ENCODE assay signal across 8 cellular contexts in genomic region chr1:25904942-25905679, GRCh38. TPM values are rescaled to one million over a fixed set of nuclear protein-coding genes. Genes with fewer than 3 reads are reported as not detected.
DNase-seq lines count a peak whose midpoint lies in the region; ATAC-seq and TF ChIP-seq lines count a peak whose summit lies in the region.

No MANE protein-coding gene starts in this region.

- peak overlapping the region; percentile 91 for H3K27ac Mint-ChIP-seq in activated naive CD8-positive, alpha-beta T cell treated with anti-CD3 and anti-CD28 coated beads for 36 hours

- TF ChIP-seq EP300 in ovary (IDR thresholded peaks at IDR 0.05): no peak

- peaks cover 44% of the 10 kb centered on the region for H3K36me3 Mint-ChIP-seq in activated naive CD8-positive, alpha-beta T cell treated with anti-CD3 and anti-CD28 coated beads for 36 hours

- H3K27me3 Mint-ChIP-seq in activated naive CD8-positive, alpha-beta T cell treated with anti-CD3 and anti-CD28 coated beads for 36 hours: no peaks in the 10 kb centered on the region

- H3K4me1 ChIP-seq in ovary (ENCODE audit: insufficient read depth) (no peaks in the 10 kb centered on the region), thymus (ENCODE audit: control insufficient read depth, insufficient read depth, low read length) (peaks cover 25% of the 10 kb centered on the region)

- H3K4me3 Mint-ChIP-seq in activated naive CD8-positive, alpha-beta T cell treated with anti-CD3 and anti-CD28 coated beads for 36 hours: peak overlapping the region; percentile 95

- peak; percentile 77 for ATAC-seq in HG02642 (IDR thresholded peaks at IDR 0.05; ENCODE audit: poor library complexity, unreplicated experiment)

- H3K9me3 Mint-ChIP-seq in activated naive CD8-positive, alpha-beta T cell treated with anti-CD3 and anti-CD28 coated beads for 36 hours: no peaks in the 10 kb centered on the region

- DNase-seq in GM04503 (ENCODE audit: low read depth): peak; percentile 34
- DNase-seq in NCI-H128 (lab: John Stamatoyannopoulos, UW; ENCODE audit: unreplicated experiment): peak; percentile 89
- peak; percentile 85 for DNase-seq in SKM-1 treated with dmso at 0.1 percent for 144 hours (lab: John Stamatoyannopoulos, UW; ENCODE audit: unreplicated experiment)
- peak; percentile 95 for DNase-seq in activated naive CD8-positive, alpha-beta T cell treated with anti-CD3 and anti-CD28 coated beads for 36 hours
- DNase-seq in head of caudate nucleus: peak; percentile 93 to 99 (median 97)
- DNase-seq in ovary: peak; percentile 95 to 99 (median 98)

- H3K27me3 ChIP-seq in ovary (no peaks in the 10 kb centered on the region), thymus (ENCODE audit: control insufficient read depth, insufficient read depth) (no peaks in the 10 kb centered on the region)

- peak overlapping the region; percentile 79 for H3K4me3 ChIP-seq in ovary
- peak overlapping the region; percentile 92 for H3K4me3 ChIP-seq in thymus (ENCODE audit: low read length)

- H3K36me3 ChIP-seq in ovary: no peaks in the 10 kb centered on the region
- peaks cover 19% of the 10 kb centered on the region for H3K36me3 ChIP-seq in thymus (ENCODE audit: control insufficient read depth, insufficient read depth)

- TF ChIP-seq CTCF in ovary (IDR thresholded peaks at IDR 0.05): no peak

- peaks cover 34% of the 10 kb centered on the region for H3K4me1 Mint-ChIP-seq in activated naive CD8-positive, alpha-beta T cell treated with anti-CD3 and anti-CD28 coated beads for 36 hours

- intact Hi-C loops in head of caudate nucleus (cut with DNase I): no loop called here
- intact Hi-C loops in ovary (cut with DNase I): loop anchor here in 1 of 4 donors (5.0 kb wide), 1 partner anchor 92 kb away; the partner anchor contains the start of gene PAFAH2

- WGBS in ovary, 3 donors: 1% methylated on average over 20 to 34 of the region's 34 CpGs
- under 1% methylated on average over 33 of the region's 34 CpGs for WGBS in thymus

- no peak for TF ChIP-seq POLR2A in ovary (IDR thresholded peaks at IDR 0.05)

- H3K27ac ChIP-seq in ovary: peak overlapping the region in 1 of 2 donors; percentile 41
- peak overlapping the region; percentile 78 for H3K27ac ChIP-seq in thymus (ENCODE audit: low read depth)

- no peaks in the 10 kb centered on the region for H3K9me3 ChIP-seq in ovary
- no peaks in the 10 kb centered on the region for H3K9me3 ChIP-seq in thymus (ENCODE audit: control insufficient read depth)

RNA-seq across cellular contexts. Expression of gene STMN1, which starts 1.1 kb away (rescaled TPM):
- total RNA-seq in activated naive CD8-positive, alpha-beta T cell treated with anti-CD3 and anti-CD28 coated beads for 36 hours: 100 to 1,000 TPM; 501 to 504 TPM
- total RNA-seq in ovary: 100 to 1,000 TPM in 5 of 7 donors, 10 to 100 TPM in 2; 59.3 to 224 (median 127) TPM
- polyA plus RNA-seq in ovary: 100 to 1,000 TPM; 220 to 271 TPM
- polyA plus RNA-seq in thymus: 472 TPM

RNA-seq across cellular contexts. Expression of gene PAQR7, which starts 29.6 kb away (rescaled TPM):
- 1 to 10 TPM; 8.6 to 9.2 TPM for total RNA-seq in activated naive CD8-positive, alpha-beta T cell treated with anti-CD3 and anti-CD28 coated beads for 36 hours
- 10 to 100 TPM in 6 of 7 donors, 1 to 10 TPM in 1; 8.6 to 98.1 (median 72.2) TPM for total RNA-seq in ovary
- polyA plus RNA-seq in ovary (10 to 100 TPM; 19.4 to 23.3 TPM), thymus (2.9 TPM)

RNA-seq across cellular contexts. Expression of gene AUNIP, which starts 45.9 kb away (rescaled TPM):
- 10 to 100 TPM; 12.1 to 15.1 TPM for total RNA-seq in activated naive CD8-positive, alpha-beta T cell treated with anti-CD3 and anti-CD28 coated beads for 36 hours
- total RNA-seq in ovary: under 1 TPM in 6 of 7 donors, not detected in 1; 0.35 to 0.75 (median 0.44) TPM
- polyA plus RNA-seq in ovary (under 1 TPM; 0.23 to 0.45 TPM), thymus (0.59 TPM)

Comparison
In these comparisons a context has a peak if more than half of its experiments do, and no peak if none do; other contexts are left out.
1. DNase-seq: peak in every context shown above with its lines; median percentile 98 in ovary; 97 in head of caudate nucleus; 95 in activated naive CD8-positive, alpha-beta T cell treated with anti-CD3 and anti-CD28 coated beads for 36 hours; 89 in NCI-H128; 85 in SKM-1 treated with dmso at 0.1 percent for 144 hours; 34 in GM04503.
2. RNA of gene AUNIP, which starts 45.9 kb away (total RNA-seq): 12.1 to 15.1 TPM in activated naive CD8-positive, alpha-beta T cell treated with anti-CD3 and anti-CD28 coated beads for 36 hours; 0.35 to 0.75 TPM in ovary; every median in the first group is over 4 times any median in the second.